In the genomic region with DNA sequence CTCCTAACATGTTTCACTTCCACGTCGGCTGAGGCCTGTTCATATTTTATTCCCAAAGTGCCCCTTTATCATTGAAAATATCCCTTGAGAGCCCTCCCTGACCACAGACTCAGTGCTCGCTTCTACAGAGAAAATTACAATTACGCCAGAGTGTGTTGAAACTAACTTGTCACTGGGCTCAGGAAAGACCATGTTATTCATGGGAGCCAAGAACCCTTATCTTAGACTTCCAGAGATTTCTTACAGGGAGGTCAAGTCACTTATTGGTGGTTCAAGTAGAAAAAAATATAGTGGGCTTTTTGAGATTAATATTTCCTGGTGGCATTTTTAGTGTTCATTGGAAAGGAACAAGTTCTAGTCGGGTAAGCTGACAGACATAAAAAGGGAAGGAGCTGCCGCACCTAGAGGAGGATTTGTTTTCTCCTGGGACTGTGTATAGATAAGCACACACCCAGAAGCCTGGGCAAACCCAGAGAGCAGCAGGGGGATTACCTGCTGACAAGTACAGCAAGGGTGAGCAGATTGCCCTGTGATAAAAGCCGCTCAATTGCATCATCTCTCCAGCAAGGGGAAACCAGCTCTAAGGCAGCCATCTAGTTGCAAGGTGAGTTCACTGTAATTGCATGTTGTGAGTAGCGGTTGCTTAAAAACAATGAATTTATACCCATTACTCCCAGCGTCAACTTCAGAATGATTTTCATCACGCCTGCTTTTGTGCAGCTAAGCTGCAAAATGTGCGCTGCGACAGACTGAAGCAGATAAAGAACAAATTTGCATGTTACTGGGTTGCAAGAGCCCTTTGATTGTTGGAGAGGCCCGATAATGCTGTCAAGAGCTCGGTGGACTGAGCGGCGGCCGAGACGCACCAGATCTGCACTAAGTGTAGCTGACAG, we compare ENCODE assay signal across 1 cellular context.
TF ChIP-seq lines count a peak whose summit lies in the region.

No MANE protein-coding gene starts in this region.

TF ChIP-seq in HEK293, 187 proteins besides CTCF, POLR2A, EP300 and RAD21 (continued from another document):
- TF ChIP-seq, protein P1, sequence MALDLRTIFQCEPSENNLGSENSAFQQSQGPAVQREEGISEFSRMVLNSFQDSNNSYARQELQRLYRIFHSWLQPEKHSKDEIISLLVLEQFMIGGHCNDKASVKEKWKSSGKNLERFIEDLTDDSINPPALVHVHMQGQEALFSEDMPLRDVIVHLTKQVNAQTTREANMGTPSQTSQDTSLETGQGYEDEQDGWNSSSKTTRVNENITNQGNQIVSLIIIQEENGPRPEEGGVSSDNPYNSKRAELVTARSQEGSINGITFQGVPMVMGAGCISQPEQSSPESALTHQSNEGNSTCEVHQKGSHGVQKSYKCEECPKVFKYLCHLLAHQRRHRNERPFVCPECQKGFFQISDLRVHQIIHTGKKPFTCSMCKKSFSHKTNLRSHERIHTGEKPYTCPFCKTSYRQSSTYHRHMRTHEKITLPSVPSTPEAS (tag by site-specific recombination; IDR thresholded peaks at IDR 0.05): no peak
